ENCODE assay signal across 8 cellular contexts in the genomic region with DNA sequence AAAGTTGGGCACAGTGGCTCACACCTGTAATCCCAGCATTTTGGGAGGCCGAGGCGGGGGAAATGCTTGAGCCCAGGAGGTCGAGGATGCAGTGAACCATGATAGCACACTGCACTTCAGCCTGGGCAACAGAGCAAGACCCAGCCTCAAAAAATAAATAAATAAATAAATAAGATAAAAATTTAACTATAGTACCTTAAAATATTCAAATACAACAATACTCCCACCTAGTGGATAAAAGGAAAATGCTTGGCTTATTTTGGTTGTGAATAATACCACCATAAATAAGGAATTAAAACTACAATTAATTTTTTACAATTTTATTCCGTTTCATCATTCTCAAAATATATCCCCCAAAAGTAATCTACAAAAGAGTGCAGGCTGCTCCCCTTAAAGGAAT. TPM values are rescaled to one million over a fixed set of nuclear protein-coding genes. Genes with fewer than 3 reads are reported as not detected.
DNase-seq lines count a peak whose midpoint lies in the region; ATAC-seq and TF ChIP-seq lines count a peak whose summit lies in the region.

No MANE protein-coding gene starts in this region.

- H3K9me3 ChIP-seq in upper lobe of left lung, result no peaks in the 10 kb centered on the region

- peaks cover 4 to 44% (median 11%) of the 10 kb centered on the region in 4 donors for H3K36me3 ChIP-seq in upper lobe of left lung

- H3K4me3 ChIP-seq in GM12865 (ENCODE audit: low read depth, low read length) (no peak overlapping the region), upper lobe of left lung (no peak overlapping the region)

- H3K27ac ChIP-seq in VCaP (no peak overlapping the region), upper lobe of left lung (no peak overlapping the region)

- peak; percentile 31 for DNase-seq in AG08395 (ENCODE audit: low spot score)
- DNase-seq in GM12865 (ENCODE audit: low read depth), result no peak
- DNase-seq in left kidney (ENCODE audit: low read depth, low spot score), result peak; percentile 39
- DNase-seq in HPDE6-E6E7 (ENCODE audit: extremely low spot score), result no peak
- DNase-seq in upper lobe of left lung, result no peak

- peak; percentile 8 for TF ChIP-seq CTCF in GM12865 (IDR thresholded peaks at IDR 0.05; ENCODE audit: insufficient read depth, low read depth, low read length, missing control alignments)
- peak; percentile 78 for TF ChIP-seq CTCF in VCaP (conservative IDR thresholded peaks at IDR 0.05)
- peak in 2 of 6 experiments; percentile 18 to 53 for TF ChIP-seq CTCF in upper lobe of left lung (IDR thresholded peaks at IDR 0.05)

- 92 to 93% methylated on average over 4 of the region's 4 CpGs for WGBS in upper lobe of left lung, 2 donors

- ATAC-seq in HG03565 (IDR thresholded peaks at IDR 0.05; ENCODE audit: unreplicated experiment) (no peak), HG02973 (IDR thresholded peaks at IDR 0.05; ENCODE audit: unreplicated experiment) (no peak), upper lobe of left lung (ENCODE audit: low FRiP score in 2 of 2) (no peak)

- no peak for TF ChIP-seq POLR2A in upper lobe of left lung (IDR thresholded peaks at IDR 0.05)

- no peaks in the 10 kb centered on the region for H3K27me3 ChIP-seq in upper lobe of left lung

- TF ChIP-seq EP300 in upper lobe of left lung (IDR thresholded peaks at IDR 0.05), result no peak

- H3K4me1 ChIP-seq in upper lobe of left lung, result no peaks in the 10 kb centered on the region

RNA-seq across cellular contexts. Expression of gene PSMG1, which starts 8.1 kb away (rescaled TPM):
- 10 to 100 TPM in 4 of 6 donors, 1 to 10 TPM in 2; 6.1 to 24.6 (median 19.7) TPM for total RNA-seq in upper lobe of left lung

Comparison
In these comparisons a context has a peak if more than half of its experiments do, and no peak if none do; other contexts are left out.
1. DNase-seq: peak in AG08395 (single experiment) and left kidney (single experiment); none in GM12865 (single experiment), HPDE6-E6E7 (single experiment) and upper lobe of left lung (0 of 2).